In the genomic region with DNA sequence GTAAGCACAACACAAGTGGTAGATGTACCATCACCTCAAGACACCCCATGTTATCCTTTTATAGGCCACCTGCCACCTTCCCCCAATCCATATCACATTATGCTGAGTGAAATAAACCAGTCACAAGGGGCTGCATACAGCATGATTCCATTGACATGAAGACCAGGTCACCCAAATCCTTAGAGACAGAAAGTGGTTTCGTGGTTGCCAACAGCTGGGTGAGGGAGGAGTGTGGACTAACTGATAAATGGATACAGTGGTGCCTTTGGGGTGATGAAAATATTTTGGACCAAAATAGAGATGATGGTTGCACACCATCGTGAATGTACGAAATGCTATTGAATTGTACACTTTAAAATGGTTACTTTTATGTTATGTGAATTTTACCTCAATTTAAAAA, we compare ENCODE assay signal across 19 cellular contexts.
"Had no signal": no experiment of that assay in that cellular context is flagged by ENCODE, and none has a peak within 500 bp of the region (broad histone marks: within the 10 kb centered on the region; RNA-seq: fewer than 3 reads in every experiment).

No MANE protein-coding gene starts in this region.

- H3K27me3 ChIP-seq: MG63 had no signal

- H3K27ac ChIP-seq: HL-60, RWPE1 had no signal

- H3K4me3 ChIP-seq: MG63 had no signal

- H3K9me3 ChIP-seq: MG63 had no signal

- DNase-seq: KBM-7, MG63, NCI-H1092, NCI-H1105 treated with DMSO at 0.1 percent for 48 hours, NCI-H1417 treated with DMSO at 0.1 percent for 48 hours, NCI-H146, NCI-H1694 treated with DMSO at 0.1 percent for 48 hours, NCI-H1930, NCI-H2081, NCI-H2107, NCI-H2227 treated with DMSO at 0.1 percent for 48 hours, NCI-H524, NCI-H69, NCI-H774, PC-3, SHP77, T-helper 1 cell had no signal

- H3K36me3 ChIP-seq: MG63 had no signal
